25 cellular contexts compared by ENCODE assay signal in genomic region chr2:226847090-226847489, GRCh38.
"Had no signal": no experiment of that assay in that cellular context is flagged by ENCODE, and none has a peak within 500 bp of the region (broad histone marks: within the 10 kb centered on the region; RNA-seq: fewer than 3 reads in every experiment).

No MANE protein-coding gene starts in this region.

- H3K36me3 ChIP-seq: lower lobe of right lung, neutrophil, sigmoid colon, tibial artery, upper lobe of left lung had no signal

- FAIRE-seq: colon, endothelial cell of umbilical vein, frontal cortex, keratinocyte, urothelium cell line had no signal

- H3K27ac ChIP-seq: esophagus muscularis mucosa, lower lobe of right lung, neutrophil, psoas muscle, sigmoid colon, testis, tibial artery, upper lobe of left lung had no signal

- H3K9me3 ChIP-seq: esophagus muscularis mucosa, lower lobe of right lung, neutrophil, psoas muscle, sigmoid colon, testis, tibial artery, upper lobe of left lung had no signal

- H3K4me3 ChIP-seq: esophagus muscularis mucosa, lower lobe of right lung, psoas muscle, sigmoid colon, testis, tibial artery, upper lobe of left lung had no signal

- ATAC-seq: left ventricle myocardium superior; lower lobe of right lung; natural killer cell treated with Interleukin-12 subunit alpha and Interleukin-12 subunit beta and Interleukin-15 and Interleukin-18, amount 100 ng/mL, for 72 hours; psoas muscle; right cardiac atrium; stimulated activated effector memory CD8-positive, alpha-beta T cell treated with anti-CD3 and anti-CD28 coated beads, Interleukin-12 subunit alpha, Interleukin-12 subunit beta, amount 100 ng/mL, for 72 hours had no signal

- H3K4me1 ChIP-seq: lower lobe of right lung, psoas muscle, testis, tibial artery, upper lobe of left lung had no signal

- H3K27me3 ChIP-seq: esophagus muscularis mucosa, neutrophil, sigmoid colon, testis, tibial artery, upper lobe of left lung had no signal

- DNase-seq: effector CD8-positive, alpha-beta T cell; hypothalamus; immature natural killer cell; left ventricle myocardium superior; lower lobe of right lung; posterior cingulate gyrus; psoas muscle; right cardiac atrium; sigmoid colon; stimulated activated CD4-positive, alpha-beta T cell treated with anti-CD3 and anti-CD28 coated beads, Interleukin-2, amount 100 ng/mL, for 24 hours; stimulated activated CD4-positive, alpha-beta T cell treated with anti-CD3 and anti-CD28 coated beads, Interleukin-4, amount 100 ng/mL, for 24 hours; stimulated activated naive CD4-positive, alpha-beta T cell treated with Interleukin-2 at 50 U/mL for 16 hours; substantia nigra; testis; tibial artery; upper lobe of left lung had no signal
